ENCODE assay signal across 8 cellular contexts in the genomic region with DNA sequence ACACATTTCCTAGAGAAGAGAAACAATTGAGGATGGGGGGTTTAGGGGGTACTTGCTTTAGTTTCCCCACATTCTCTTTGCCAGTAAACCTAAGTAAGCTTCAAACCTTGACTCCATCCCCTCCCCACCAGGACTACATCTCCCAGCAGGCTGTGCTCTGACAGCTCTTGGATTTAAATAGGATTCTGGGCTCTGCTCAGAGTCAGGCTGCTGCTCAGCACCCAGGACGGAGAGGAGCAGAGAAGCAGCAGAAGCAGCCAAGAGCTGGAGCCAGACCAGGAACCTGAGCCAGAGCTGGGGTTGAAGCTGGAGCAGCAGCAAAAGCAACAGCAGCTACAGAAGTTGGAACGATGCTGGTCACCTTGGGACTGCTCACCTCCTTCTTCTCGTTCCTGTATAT. TPM values are rescaled to one million over a fixed set of nuclear protein-coding genes. Genes with fewer than 3 reads are reported as not detected.
DNase-seq lines count a peak whose midpoint lies in the region; ATAC-seq and TF ChIP-seq lines count a peak whose summit lies in the region.

No MANE protein-coding gene starts in this region.

- TF ChIP-seq CTCF in testis (IDR thresholded peaks at IDR 0.05) = no peak
- no peak for TF ChIP-seq CTCF in mesothelial cell of epicardium (IDR thresholded peaks at IDR 0.05; ENCODE audit: unreplicated experiment)

- peaks cover 3% of the 10 kb centered on the region for H3K4me1 ChIP-seq in testis

- H3K9me3 ChIP-seq in testis = no peaks in the 10 kb centered on the region

- H3K27ac Mint-ChIP-seq in mesothelial cell of epicardium = no peak overlapping the region

- H3K36me3 ChIP-seq in testis (ENCODE audit: low read depth, missing control alignments) = no peaks in the 10 kb centered on the region

- no peak overlapping the region for H3K27ac ChIP-seq in testis

- H3K4me3 ChIP-seq in testis = no peak overlapping the region

- WGBS in testis, 2 donors = 34 to 46% methylated on average over 2 to 3 of the region's 3 CpGs

- H3K4me3 Mint-ChIP-seq in mesothelial cell of epicardium = no peak overlapping the region

- no peaks in the 10 kb centered on the region for H3K4me1 Mint-ChIP-seq in mesothelial cell of epicardium

- intact Hi-C loops in testis (cut with DNase I; ENCODE audit: low total_unique reads) = no loop called here

- H3K27me3 Mint-ChIP-seq in mesothelial cell of epicardium (ENCODE audit: low read depth) = peaks cover 41% of the 10 kb centered on the region

- no peak for ATAC-seq in HG02610 (IDR thresholded peaks at IDR 0.05; ENCODE audit: unreplicated experiment)

- DNase-seq in NCI-H1092 treated with DMSO at 0.1 percent for 48 hours (lab: John Stamatoyannopoulos, UW) (peak; percentile 37), NCI-H1092 (lab: John Stamatoyannopoulos, UW) (no peak), astrocyte of the hippocampus (ENCODE audit: low read depth, low spot score) (peak; percentile 65), inferior parietal cortex (ENCODE audit: extremely low spot score) (peak; percentile 45), testis (peak; percentile 66), mesothelial cell of epicardium (ENCODE audit: low spot score in 2 of 2, unreplicated experiment in 2 of 2) (no peak), COR-L47 (lab: John Stamatoyannopoulos, UW) (no peak)

- no peaks in the 10 kb centered on the region for H3K36me3 Mint-ChIP-seq in mesothelial cell of epicardium

- TF ChIP-seq POLR2A in testis (IDR thresholded peaks at IDR 0.05) = no peak

- H3K9me3 Mint-ChIP-seq in mesothelial cell of epicardium = no peaks in the 10 kb centered on the region

- H3K27me3 ChIP-seq in testis = no peaks in the 10 kb centered on the region

RNA-seq across cellular contexts. Expression of a gene that starts 20.6 kb away (rescaled TPM):
- total RNA-seq in testis (under 1 TPM; 0.37 to 0.63 TPM), mesothelial cell of epicardium (not detected in 3 replicates)
- 0.40 TPM for polyA plus RNA-seq in testis (ENCODE audit: insufficient read depth, low read depth, low replicate concordance)

RNA-seq across cellular contexts. Expression of a gene that starts 26.7 kb away (rescaled TPM):
- total RNA-seq in testis (10 to 100 TPM; 82.4 to 87.5 TPM), mesothelial cell of epicardium (55.3 to 56.1 TPM (median 55.6 TPM) in 3 replicates)
- 63.2 TPM for polyA plus RNA-seq in testis (ENCODE audit: insufficient read depth, low read depth, low replicate concordance)

RNA-seq across cellular contexts. Expression of a gene that starts 47.9 kb away (rescaled TPM):
- 10 to 100 TPM; 65.0 to 72.7 TPM for total RNA-seq in testis
- polyA plus RNA-seq in testis (ENCODE audit: insufficient read depth, low read depth, low replicate concordance) = 143 TPM
- total RNA-seq in mesothelial cell of epicardium = 75.7 to 95.0 TPM (median 88.9 TPM) in 3 replicates

Comparison
In these comparisons a context has a peak if more than half of its experiments do, and no peak if none do; other contexts are left out.
1. DNase-seq: peak in NCI-H1092 treated with DMSO at 0.1 percent for 48 hours (single experiment), astrocyte of the hippocampus (single experiment), inferior parietal cortex (single experiment) and testis (single experiment); none in NCI-H1092 (single experiment), mesothelial cell of epicardium (0 of 2) and COR-L47 (single experiment).